ENCODE assay signal across 17 cellular contexts in the genomic region with DNA sequence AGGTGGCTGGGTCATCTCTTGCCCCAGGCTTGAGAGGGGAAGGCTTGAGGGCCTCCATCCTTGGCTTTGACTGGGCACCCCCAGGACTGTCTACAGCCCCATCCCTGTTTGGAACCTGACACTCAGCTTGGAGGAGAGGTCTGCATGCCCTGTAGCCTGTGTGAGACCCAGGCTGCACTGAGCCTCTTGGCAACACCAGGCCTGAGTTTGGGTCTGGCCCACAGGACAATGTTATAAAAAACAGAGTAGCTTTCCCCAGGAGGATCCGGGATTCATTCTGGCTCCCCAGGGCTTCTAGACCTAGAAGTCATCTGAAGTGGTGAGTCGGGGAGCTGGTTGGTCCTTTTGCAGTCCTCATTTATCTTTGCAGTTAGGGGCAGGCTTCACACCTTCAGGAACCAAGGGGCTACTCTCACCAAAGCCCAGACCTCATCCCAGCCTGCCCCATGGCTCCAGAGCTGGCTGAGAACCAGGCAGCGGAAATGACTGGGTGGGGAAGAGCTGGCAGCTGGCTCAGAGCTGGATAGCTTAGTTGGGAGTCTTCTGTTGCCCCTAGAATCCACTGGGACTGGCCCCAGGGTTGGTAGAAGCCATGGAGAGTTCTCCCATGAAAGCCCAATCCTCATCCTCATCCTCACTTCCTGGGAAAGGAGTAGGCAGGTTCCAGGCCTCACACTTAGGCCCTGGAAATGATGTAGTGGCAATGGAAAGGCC.
"Had no signal": no experiment of that assay in that cellular context is flagged by ENCODE, and none has a peak within 500 bp of the region (broad histone marks: within the 10 kb centered on the region; RNA-seq: fewer than 3 reads in every experiment).

No MANE protein-coding gene starts in this region.

- ATAC-seq: activated T-helper 17 cell treated with anti-CD3 and anti-CD28 coated beads, Interleukin-2, amount 50 U/mL, for 72 hours; gastrocnemius medialis; naive thymus-derived CD4-positive, alpha-beta T cell; pancreas; stimulated activated naive B cell treated with anti-CD40 and anti-IgM and Interleukin-4, amounts not matched to agents 10 μg/mL and 1 μg/mL and 100 μg/mL, for 72 hours; upper lobe of right lung had no signal

- DNase-seq: activated naive CD4-positive, alpha-beta T cell; activated T-cell treated with anti-CD3 and anti-CD28 coated beads, Interleukin-2, amount 50 U/mL, for 24 hours; central memory CD4-positive, alpha-beta T cell; esophagus squamous epithelium; gastrocnemius medialis; hypothalamus; mesenchymal stem cell; naive thymus-derived CD4-positive, alpha-beta T cell; pancreas; right lobe of liver; SJCRH30; small intestine; stimulated activated CD4-positive, alpha-beta T cell treated with anti-CD3 and anti-CD28 coated beads, Interleukin-2, amount 100 ng/mL, for 24 hours; stimulated activated naive B cell treated with anti-CD40 and anti-IgM and Interleukin-4, amounts not matched to agents 10 μg/mL and 1 μg/mL and 100 μg/mL, for 72 hours; T-helper 1 cell; upper lobe of right lung had no signal
